In genomic region chr9:110687497-110687896, GRCh38 we compare ENCODE assay signal across 25 cellular contexts. TPM values are rescaled to one million over a fixed set of nuclear protein-coding genes. Genes with fewer than 3 reads are reported as not detected.
DNase-seq lines count a peak whose midpoint lies in the region; ATAC-seq, FAIRE-seq and TF ChIP-seq lines count a peak whose summit lies in the region.
"Had no signal": no experiment of that assay in that cellular context is flagged by ENCODE, and none has a peak within 500 bp of the region (broad histone marks: within the 10 kb centered on the region; RNA-seq: fewer than 3 reads in every experiment).

No MANE protein-coding gene starts in this region.

- dilution Hi-C loops in keratinocyte (cut with MboI; ENCODE audit: extremely low pct_ligation_motif_present, low sequenced_read_pairs), result no loop called here

- H3K79me2 ChIP-seq in keratinocyte (ENCODE audit: control insufficient read depth, insufficient read depth, low read length), result no peaks in the 10 kb centered on the region

- no peaks in the 10 kb centered on the region for H3K27me3 Mint-ChIP-seq in WTC11 (ENCODE audit: low read depth)
- H3K27me3 Mint-ChIP-seq: CD8-positive, alpha-beta memory T cell had no signal

- peak; percentile 48 for FAIRE-seq in keratinocyte (lab: Jason Lieb, UNC)
- FAIRE-seq: A204.1, G401.6, GM12892 had no signal

- no peaks in the 10 kb centered on the region for H3K36me3 Mint-ChIP-seq in WTC11
- H3K36me3 Mint-ChIP-seq: CD8-positive, alpha-beta memory T cell had no signal

- H3K9ac ChIP-seq in keratinocyte (ENCODE audit: control insufficient read depth, extremely low read depth, insufficient read depth, low read length), result no peak overlapping the region

- H3K9me3 ChIP-seq in keratinocyte (ENCODE audit: control insufficient read depth, low read depth, low read length), result no peaks in the 10 kb centered on the region

- H3K27ac Mint-ChIP-seq in WTC11, result peak overlapping the region; percentile 5; the same call in 1 of the 2 replicates
- H3K27ac Mint-ChIP-seq: CD8-positive, alpha-beta memory T cell had no signal

- H3K4me2 ChIP-seq in keratinocyte (ENCODE audit: control insufficient read depth, extremely low read depth, insufficient read depth, low read depth, low read length), result no peak overlapping the region

- ATAC-seq in WTC11, result no peak
- ATAC-seq: SK-N-SH treated with all-trans-retinoic acid at 6 μM for 48 hours had no signal

- no peak overlapping the region for H3K4me3 ChIP-seq in keratinocyte (ENCODE audit: control insufficient read depth in 2 of 3, extremely low read depth in 1 of 3, insufficient read depth in 2 of 3, low read depth in 1 of 3, low read length in 3 of 3)

- peak overlapping the region; percentile 20; the same call in 1 of the 2 replicates for H3K27ac ChIP-seq in 22Rv1
- H3K27ac ChIP-seq in keratinocyte (ENCODE audit: control insufficient read depth, insufficient read depth, low read length), result no peak overlapping the region
- H3K27ac ChIP-seq: C4-2B had no signal

- no peaks in the 10 kb centered on the region for H3K4me1 ChIP-seq in keratinocyte (ENCODE audit: control insufficient read depth, extremely low read depth, insufficient read depth, low read length)

- CTCF ChIA-PET in WTC11 (lab: Charles Lee), result no interaction called here

- H3K27me3 ChIP-seq in keratinocyte (ENCODE audit: control insufficient read depth, extremely low read depth, insufficient read depth, low read length), result no peaks in the 10 kb centered on the region

- POLR2A ChIA-PET in WTC11 (lab: Charles Lee), result no interaction called here

- no peaks in the 10 kb centered on the region for H3K9me1 ChIP-seq in keratinocyte (ENCODE audit: control insufficient read depth, extremely low read depth, insufficient read depth, low read length)

- peaks cover 12% of the 10 kb centered on the region for H3K4me1 Mint-ChIP-seq in WTC11
- H3K4me1 Mint-ChIP-seq: CD8-positive, alpha-beta memory T cell had no signal

- TF ChIP-seq CTCF in 22Rv1 (IDR thresholded peaks at IDR 0.05), result no peak
- TF ChIP-seq CTCF in WTC11 (IDR thresholded peaks at IDR 0.05), result no peak
- no peak for TF ChIP-seq CTCF in keratinocyte (optimal IDR thresholded peaks at IDR 0.05 in 1 of 3, IDR thresholded peaks at IDR 0.05 in 1 of 3, conservative IDR thresholded peaks at IDR 0.05 in 1 of 3; ENCODE audit: extremely low read depth in 1 of 3, insufficient read depth in 2 of 3, low read length in 3 of 3)

- DNase-seq in M059J (ENCODE audit: low read depth), result peak; percentile 64
- DNase-seq in WTC11 (ENCODE audit: low spot score), result no peak
- no peak for DNase-seq in keratinocyte (ENCODE audit: low read depth, low spot score)
- DNase-seq in LoVo (ENCODE audit: low spot score), result no peak
- DNase-seq in NCI-H526 treated with DMSO at 0.1 percent for 48 hours (lab: John Stamatoyannopoulos, UW), result no peak
- DNase-seq in NCI-H1092 treated with DMSO at 0.1 percent for 48 hours (lab: John Stamatoyannopoulos, UW), result no peak
- DNase-seq: Calu3; CD8-positive, alpha-beta memory T cell; DMS153; GOT3; Kasumi-1; NCI-H1092; NCI-H1436 treated with DMSO at 0.1 percent for 48 hours; NCI-H2029; NCI-H345; NCI-H524; OCI-M1; RPMI8226; SIG-M5 had no signal

- H3K4me3 Mint-ChIP-seq in WTC11, result no peak overlapping the region
- H3K4me3 Mint-ChIP-seq: CD8-positive, alpha-beta memory T cell had no signal

- no peak overlapping the region for H2AFZ ChIP-seq in keratinocyte (ENCODE audit: control insufficient read depth, low read length)

- no peaks in the 10 kb centered on the region for H3K36me3 ChIP-seq in keratinocyte (ENCODE audit: control insufficient read depth in 2 of 2, extremely low read depth in 1 of 2, insufficient read depth in 2 of 2, low read length in 2 of 2)

- H3K9me3 Mint-ChIP-seq in WTC11, result peaks cover 6% of the 10 kb centered on the region

- H4K20me1 ChIP-seq in keratinocyte (ENCODE audit: control insufficient read depth, extremely low read depth, insufficient read depth, low read length), result no peaks in the 10 kb centered on the region

TF ChIP-seq in WTC11, 78 proteins besides CTCF, POLR2A, EP300 and RAD21:
- TF ChIP-seq OVOL2 (CRISPR knock-in tag; IDR thresholded peaks at IDR 0.05; ENCODE audit: borderline replicate concordance) (no peak), ATF6 (CRISPR knock-in tag; IDR thresholded peaks at IDR 0.05) (no peak), ZNF121 (CRISPR knock-in tag; IDR thresholded peaks at IDR 0.05) (no peak), ZNF425 (CRISPR knock-in tag; conservative IDR thresholded peaks at IDR 0.05) (no peak), FOXP1 (CRISPR knock-in tag; IDR thresholded peaks at IDR 0.05; ENCODE audit: borderline replicate concordance) (no peak), ATF1 (CRISPR knock-in tag; IDR thresholded peaks at IDR 0.05) (no peak), ZNF219 (CRISPR knock-in tag; IDR thresholded peaks at IDR 0.05; ENCODE audit: borderline replicate concordance) (no peak), ZBTB21 (CRISPR knock-in tag; IDR thresholded peaks at IDR 0.05; ENCODE audit: borderline replicate concordance) (no peak), ZNF317 (CRISPR knock-in tag; IDR thresholded peaks at IDR 0.05; ENCODE audit: borderline replicate concordance, low read depth) (no peak), TEAD1 (CRISPR knock-in tag; IDR thresholded peaks at IDR 0.05) (no peak), SMAD4 (CRISPR knock-in tag; IDR thresholded peaks at IDR 0.05) (no peak), NR3C1 (CRISPR knock-in tag; conservative IDR thresholded peaks at IDR 0.05; ENCODE audit: low read depth) (no peak), GRHL2 (CRISPR knock-in tag; IDR thresholded peaks at IDR 0.05; ENCODE audit: insufficient replicate concordance, severe bottlenecking) (no peak), GTF2I (CRISPR knock-in tag; conservative IDR thresholded peaks at IDR 0.05) (no peak), ZMAT4 (CRISPR knock-in tag; IDR thresholded peaks at IDR 0.05) (no peak), IRF1 (CRISPR knock-in tag; IDR thresholded peaks at IDR 0.05) (no peak), MAX (CRISPR knock-in tag; IDR thresholded peaks at IDR 0.05) (no peak), ETV6 (CRISPR knock-in tag; IDR thresholded peaks at IDR 0.05) (no peak), TCF7 (CRISPR knock-in tag; IDR thresholded peaks at IDR 0.05; ENCODE audit: low read depth) (no peak)
TF ChIP-seq in WTC11: peak in this region for 0.

RNA-seq across cellular contexts. Expression of gene MUSK, which starts 18.9 kb away (rescaled TPM):
- total RNA-seq in M059J (2014; rRNA removed; shearing (Covaris generic)), result 0.15 and 0.59 TPM in 2 replicates
- total RNA-seq in WTC11 (2021), result not detected in 3 replicates
- 0.03 TPM in 1 of 3 replicates, not detected in the others for polyA plus RNA-seq in keratinocyte
- not detected for polyA plus RNA-seq in keratinocyte (2011; ENCODE audit: low read depth)
- not detected in 2 replicates for polyA plus RNA-seq in keratinocyte (2011; cell fraction: cytosol; rRNA removed)
- not detected in 2 replicates for polyA plus RNA-seq in keratinocyte (2011; cell fraction: nucleus; rRNA removed)
- not detected in 2 replicates for polyA plus RNA-seq in keratinocyte (2012; ENCODE audit: low replicate concordance)
- polyA minus RNA-seq in keratinocyte, result not detected in 3 replicates
- not detected for polyA minus RNA-seq in keratinocyte (2011; cell fraction: cytosol; rRNA and poly(A)+ RNA removed)
- not detected in 2 replicates for polyA minus RNA-seq in keratinocyte (2011; cell fraction: nucleus; rRNA and poly(A)+ RNA removed)
- total RNA-seq: Calu3; CD8-positive, alpha-beta memory T cell had no signal
- polyA plus RNA-seq: CD8-positive, alpha-beta memory T cell had no signal
